ENCODE assay signal across 8 cellular contexts in genomic region chr10:96831867-96832720, GRCh38. TPM values are rescaled to one million over a fixed set of nuclear protein-coding genes. Genes with fewer than 3 reads are reported as not detected.
DNase-seq lines count a peak whose midpoint lies in the region; ATAC-seq, FAIRE-seq and TF ChIP-seq lines count a peak whose summit lies in the region.

Gene LCOR, plus strand, starts transcription at chr10:96832298. Its CDS starts 116,760 bp downstream, at chr10:96949058.

- H3K4me1 ChIP-seq in keratinocyte (ENCODE audit: control insufficient read depth, extremely low read depth, insufficient read depth, low read length), result peaks cover 23% of the 10 kb centered on the region

- peak within 1 kb of the TSS; percentile 84 to 91 (median 86) for H3K4me3 ChIP-seq in keratinocyte (ENCODE audit: control insufficient read depth in 2 of 3, extremely low read depth in 1 of 3, insufficient read depth in 2 of 3, low read depth in 1 of 3, low read length in 3 of 3)

- H3K27ac ChIP-seq in keratinocyte (ENCODE audit: control insufficient read depth, insufficient read depth, low read length), result peak within 1 kb of the TSS; percentile 70

- FAIRE-seq in keratinocyte (lab: Jason Lieb, UNC), result no peak

- H3K9me1 ChIP-seq in keratinocyte (ENCODE audit: control insufficient read depth, extremely low read depth, insufficient read depth, low read length), result no peaks in the 10 kb centered on the region

- H3K36me3 ChIP-seq in keratinocyte (ENCODE audit: control insufficient read depth in 2 of 2, extremely low read depth in 1 of 2, insufficient read depth in 2 of 2, low read length in 2 of 2), result no peaks in the 10 kb centered on the region

- H3K79me2 ChIP-seq in keratinocyte (ENCODE audit: control insufficient read depth, insufficient read depth, low read length), result peaks cover 43% of the 10 kb centered on the region

- H2AFZ ChIP-seq in keratinocyte (ENCODE audit: control insufficient read depth, low read length), result peak within 1 kb of the TSS; percentile 77

- no peaks in the 10 kb centered on the region for H4K20me1 ChIP-seq in keratinocyte (ENCODE audit: control insufficient read depth, extremely low read depth, insufficient read depth, low read length)

- no peaks in the 10 kb centered on the region for H3K9me3 ChIP-seq in keratinocyte (ENCODE audit: control insufficient read depth, low read depth, low read length)

- no peaks in the 10 kb centered on the region for H3K27me3 ChIP-seq in keratinocyte (ENCODE audit: control insufficient read depth, extremely low read depth, insufficient read depth, low read length)

- TF ChIP-seq CTCF in keratinocyte (optimal IDR thresholded peaks at IDR 0.05 in 1 of 3, IDR thresholded peaks at IDR 0.05 in 1 of 3, conservative IDR thresholded peaks at IDR 0.05 in 1 of 3; ENCODE audit: extremely low read depth in 1 of 3, insufficient read depth in 2 of 3, low read length in 3 of 3), result no peak

- dilution Hi-C loops in keratinocyte (cut with MboI; ENCODE audit: extremely low pct_ligation_motif_present, low sequenced_read_pairs), result no loop called here

- peak within 1 kb of the TSS; percentile 98 for H3K4me2 ChIP-seq in keratinocyte (ENCODE audit: control insufficient read depth, extremely low read depth, insufficient read depth, low read depth, low read length)

- in situ Hi-C loops in ACHN (cut with HindIII; ENCODE audit: low pct_ligation_motif_present, low pct_unique_long_range_greater_than_20kb, low sequenced_read_pairs), result no loop called here

- peak within 1 kb of the TSS; percentile 80 for H3K9ac ChIP-seq in keratinocyte (ENCODE audit: control insufficient read depth, extremely low read depth, insufficient read depth, low read length)

- peak; percentile 90 for DNase-seq in ACHN
- peak; percentile 73 for DNase-seq in NCI-H2227 treated with DMSO at 0.1 percent for 48 hours (lab: John Stamatoyannopoulos, UW)
- DNase-seq in central memory CD4-positive, alpha-beta T cell, result peak; percentile 81
- DNase-seq in keratinocyte (ENCODE audit: low read depth, low spot score), result no peak
- DNase-seq in stimulated activated CD4-positive, alpha-beta T cell treated with anti-CD3 and anti-CD28 coated beads, Interleukin-12 subunit alpha, Interleukin-12 subunit beta, amount 100 ng/mL, for 48 hours (ENCODE audit: low read depth in 2 of 3, low spot score in 1 of 3), result peak; percentile 69 to 79 (median 71)

- ATAC-seq in GM18867 (IDR thresholded peaks at IDR 0.05; ENCODE audit: unreplicated experiment), result peak; percentile 63
- peak; percentile 48 for ATAC-seq in HG03095 (IDR thresholded peaks at IDR 0.05; ENCODE audit: unreplicated experiment)
- peak; percentile 75 to 81 for ATAC-seq in activated CD4-positive, CD25-positive, alpha-beta regulatory T cell treated with anti-CD3 and anti-CD28 coated beads, Interleukin-2, amount 50 U/mL, for 24 hours

RNA-seq across cellular contexts. Expression of gene LCOR, which starts in this region (rescaled TPM):
- 6.7 to 11.4 TPM (median 10.7 TPM) in 3 replicates for polyA plus RNA-seq in keratinocyte
- 6.2 TPM for polyA plus RNA-seq in keratinocyte (2011; ENCODE audit: low read depth)
- 6.3 and 9.1 TPM in 2 replicates for polyA plus RNA-seq in keratinocyte (2011; cell fraction: cytosol; rRNA removed)
- polyA plus RNA-seq in keratinocyte (2011; cell fraction: nucleus; rRNA removed), result 10.0 and 11.9 TPM in 2 replicates
- polyA plus RNA-seq in keratinocyte (2012; ENCODE audit: low replicate concordance), result 6.0 and 8.3 TPM in 2 replicates
- 20.7 to 39.3 TPM (median 25.2 TPM) in 3 replicates for polyA minus RNA-seq in keratinocyte
- polyA minus RNA-seq in keratinocyte (2011; cell fraction: cytosol; rRNA and poly(A)+ RNA removed), result 17.3 TPM
- 29.9 and 48.5 TPM in 2 replicates for polyA minus RNA-seq in keratinocyte (2011; cell fraction: nucleus; rRNA and poly(A)+ RNA removed)
